ENCODE assay signal across 8 cellular contexts in genomic region chr22:18000441-18001039, GRCh38. TPM values are rescaled to one million over a fixed set of nuclear protein-coding genes. Genes with fewer than 3 reads are reported as not detected.
DNase-seq lines count a peak whose midpoint lies in the region; ATAC-seq, FAIRE-seq and TF ChIP-seq lines count a peak whose summit lies in the region.

No MANE protein-coding gene starts in this region.

- FAIRE-seq in pancreas (lab: Jason Lieb, UNC) (no peak), H54 (lab: Jason Lieb, UNC) (no peak)

- H3K4me3 ChIP-seq in AG10803 (ENCODE audit: low read length), result peak overlapping the region; percentile 88
- peak overlapping the region; percentile 76 for H3K4me3 ChIP-seq in HUES48 (ENCODE audit: low read depth, low read length)
- H3K4me3 ChIP-seq in fibroblast of the aortic adventitia (ENCODE audit: low read depth, low read length), result peak overlapping the region; percentile 87
- peak overlapping the region; percentile 48 to 85 (median 78) for H3K4me3 ChIP-seq in pancreas

- TF ChIP-seq POLR2A in H54 (IDR thresholded peaks at IDR 0.05; ENCODE audit: low read depth, low read length), result no peak

- peak in 3 of 4 donors; percentile 6 to 12 (median 7) for ATAC-seq in pancreas
- no peak for ATAC-seq in HG03520 (IDR thresholded peaks at IDR 0.05; ENCODE audit: unreplicated experiment)

- TF ChIP-seq CTCF in AG10803 (conservative IDR thresholded peaks at IDR 0.05; ENCODE audit: low read length) (no peak), fibroblast of the aortic adventitia (IDR thresholded peaks at IDR 0.05; ENCODE audit: insufficient read depth, low read length) (no peak), pancreas (IDR thresholded peaks at IDR 0.05) (no peak)

- H3K9ac ChIP-seq in HUES48 (ENCODE audit: low read depth, low read length), result peak overlapping the region; percentile 82; the same call in 1 of the 2 replicates

- intact Hi-C loops in pancreas (cut with DNase I), result no loop called here

- 2% methylated on average over 27 to 52 of the region's 52 CpGs for WGBS in pancreas, 2 donors

- peak overlapping the region; percentile 91 for H3K27ac ChIP-seq in HUES48 (ENCODE audit: low read depth, low read length)
- H3K27ac ChIP-seq in pancreas, result peak overlapping the region; percentile 89 to 98 (median 95)

- H3K36me3 ChIP-seq in HUES48 (ENCODE audit: control insufficient read depth, insufficient read depth, low read length) (no peaks in the 10 kb centered on the region), pancreas (no peaks in the 10 kb centered on the region)

- H3K4me1 ChIP-seq in HUES48 (ENCODE audit: control insufficient read depth, insufficient read depth, low read length) (peaks cover 6% of the 10 kb centered on the region), pancreas (peaks cover 0 to 16% (median 0%) of the 10 kb centered on the region in 3 donors)

- H3K27me3 ChIP-seq in HUES48 (ENCODE audit: control insufficient read depth, insufficient read depth, low read length) (no peaks in the 10 kb centered on the region), pancreas (no peaks in the 10 kb centered on the region)

- H3K9me3 ChIP-seq in HUES48 (ENCODE audit: control insufficient read depth, insufficient read depth, low read length), result no peaks in the 10 kb centered on the region
- H3K9me3 ChIP-seq in pancreas, result no peaks in the 10 kb centered on the region

- DNase-seq in AG10803 (ENCODE audit: low read depth), result no peak
- peak; percentile 43 for DNase-seq in activated T-cell treated with anti-CD3 and anti-CD28 coated beads, Interleukin-2, amount 50 U/mL, for 1 hour
- peak; percentile 30 for DNase-seq in fibroblast of the aortic adventitia (ENCODE audit: low read depth)
- peak; percentile 19 to 79 (median 48) for DNase-seq in pancreas
- DNase-seq in H54 (ENCODE audit: insufficient read length, low spot score), result no peak
- DNase-seq in T1000 (lab: John Stamatoyannopoulos, UW), result no peak

RNA-seq across cellular contexts. Expression of gene MICAL3, which starts 23.8 kb away (rescaled TPM):
- 18.8 and 20.5 TPM in 2 replicates for total RNA-seq in fibroblast of the aortic adventitia (ENCODE audit: low replicate concordance)
- 10 to 100 TPM; 22.6 to 56.8 (median 28.5) TPM for total RNA-seq in pancreas
- 10 to 100 TPM in 1 of 2 donors, 1 to 10 TPM in 1; 5.9 to 24.5 TPM for polyA plus RNA-seq in pancreas

Comparison
In these comparisons a context has a peak if more than half of its experiments do, and no peak if none do; other contexts are left out.
1. DNase-seq: peak in activated T-cell treated with anti-CD3 and anti-CD28 coated beads, Interleukin-2, amount 50 U/mL, for 1 hour (single experiment), fibroblast of the aortic adventitia (single experiment) and pancreas (6 of 6); none in AG10803 (single experiment), H54 (single experiment) and T1000 (single experiment).
2. Peak in every context shown above with its lines, with median percentiles within 50 percentile points of each other: H3K4me3 ChIP-seq.